Comparison of ENCODE assay signal across 8 cellular contexts in genomic region chrX:50081282-50081955, GRCh38.
A peak's percentile ranks its signal among the peaks of the same experiment; 100 is the strongest.
DNase-seq lines count a peak whose midpoint lies in the region; ATAC-seq, FAIRE-seq and TF ChIP-seq lines count a peak whose summit lies in the region.

No MANE protein-coding gene starts in this region.

- no peak overlapping the region for H3K27ac ChIP-seq in cardiac muscle cell
- no peak overlapping the region for H3K27ac ChIP-seq in right atrium auricular region
- H3K27ac ChIP-seq in endothelial cell of umbilical vein (ENCODE audit: insufficient read depth, low read depth, low read length), result no peak overlapping the region
- no peak overlapping the region for H3K27ac ChIP-seq in pancreas

- H3K4me2 ChIP-seq in endothelial cell of umbilical vein (ENCODE audit: insufficient read depth, low read length), result no peak overlapping the region

- TF ChIP-seq POLR2A in endothelial cell of umbilical vein (IDR thresholded peaks at IDR 0.05; ENCODE audit: low read depth, low read length), result no peak

- no peak overlapping the region for H3K27ac Mint-ChIP-seq in natural killer cell

- H3K9me3 Mint-ChIP-seq in natural killer cell, result no peaks in the 10 kb centered on the region

- H3K27me3 Mint-ChIP-seq in natural killer cell (ENCODE audit: low read depth in 2 of 2), result no peaks in the 10 kb centered on the region

- no peaks in the 10 kb centered on the region for H3K4me1 Mint-ChIP-seq in natural killer cell

- no peaks in the 10 kb centered on the region for H4K20me1 ChIP-seq in endothelial cell of umbilical vein (replicated peaks; ENCODE audit: control insufficient read depth, extremely low read depth, insufficient read depth, low read length)

- H3K4me1 ChIP-seq in cardiac muscle cell (ENCODE audit: low read depth) (no peaks in the 10 kb centered on the region), right atrium auricular region (no peaks in the 10 kb centered on the region), endothelial cell of umbilical vein (ENCODE audit: control insufficient read depth, extremely low read depth, insufficient read depth, low read length) (no peaks in the 10 kb centered on the region), pancreas (no peaks in the 10 kb centered on the region)

- no TSS peak for BruUV-seq in endothelial cell of umbilical vein (replicated peaks; lab: Mats Ljungman, UMichigan)

- intact Hi-C loops in endothelial cell of umbilical vein (cut with micrococcal nuclease) (loop anchor here (1.0 to 2.0 kb wide), 4 partner anchors 123 to 197 kb away; partner anchors contain the start of genes CCNB3 and CLCN5), pancreas (cut with DNase I) (no loop called here), natural killer cell (cut with micrococcal nuclease) (no loop called here)

- peak; percentile 80 for FAIRE-seq in endothelial cell of umbilical vein (lab: Jason Lieb, UNC)
- peak; percentile 68 for FAIRE-seq in pancreas (lab: Jason Lieb, UNC)

- H3K9me1 ChIP-seq in endothelial cell of umbilical vein (replicated peaks; ENCODE audit: control insufficient read depth, extremely low read depth, insufficient read depth, low read length), result no peaks in the 10 kb centered on the region

- dilution Hi-C loops in endothelial cell of umbilical vein (cut with MboI; ENCODE audit: extremely low pct_ligation_motif_present, low sequenced_read_pairs), result no loop called here

- no peaks in the 10 kb centered on the region for H3K79me2 ChIP-seq in endothelial cell of umbilical vein (ENCODE audit: control insufficient read depth, insufficient read depth, low read length)

- peak; percentile 47 to 49 for DNase-seq in cardiac muscle cell (ENCODE audit: low read depth in 1 of 2, low spot score in 1 of 2)
- DNase-seq in right atrium auricular region (ENCODE audit: low spot score), result no peak
- peak; percentile 29 for DNase-seq in NCI-H2227 (lab: John Stamatoyannopoulos, UW; ENCODE audit: unreplicated experiment)
- peak; percentile 34 for DNase-seq in endothelial cell of umbilical vein (ENCODE audit: low read depth, low spot score)
- DNase-seq in pancreas, result peak in 1 of 6 donors; percentile 20
- no peak for DNase-seq in activated T-cell treated with anti-CD3 and anti-CD28 coated beads for 4 hours
- DNase-seq in natural killer cell, result no peak

- no peaks in the 10 kb centered on the region for H3K36me3 ChIP-seq in cardiac muscle cell
- no peaks in the 10 kb centered on the region for H3K36me3 ChIP-seq in right atrium auricular region
- no peaks in the 10 kb centered on the region for H3K36me3 ChIP-seq in endothelial cell of umbilical vein (ENCODE audit: control insufficient read depth in 2 of 2, extremely low read depth in 1 of 2, insufficient read depth in 2 of 2, low read length in 2 of 2)
- no peaks in the 10 kb centered on the region for H3K36me3 ChIP-seq in pancreas

- no peak overlapping the region for H3K9ac ChIP-seq in endothelial cell of umbilical vein (replicated peaks; ENCODE audit: extremely low read depth, insufficient read depth, low read length)

- 27 to 30% methylated on average over 3 of the region's 3 CpGs for WGBS in pancreas, 2 donors

- H3K36me3 Mint-ChIP-seq in natural killer cell, result no peaks in the 10 kb centered on the region

- H3K4me3 ChIP-seq in cardiac muscle cell, result no peak overlapping the region
- H3K4me3 ChIP-seq in right atrium auricular region, result no peak overlapping the region
- no peak overlapping the region for H3K4me3 ChIP-seq in endothelial cell of umbilical vein (replicated peaks in 1 of 3; ENCODE audit: insufficient read depth in 1 of 3, low read depth in 1 of 3, low read length in 3 of 3)
- H3K4me3 ChIP-seq in pancreas, result no peak overlapping the region

- no peaks in the 10 kb centered on the region for H3K9me3 ChIP-seq in cardiac muscle cell (ENCODE audit: low read depth)
- no peaks in the 10 kb centered on the region for H3K9me3 ChIP-seq in right atrium auricular region
- no peaks in the 10 kb centered on the region for H3K9me3 ChIP-seq in endothelial cell of umbilical vein (replicated peaks; ENCODE audit: control insufficient read depth, insufficient read depth, low read length)
- no peaks in the 10 kb centered on the region for H3K9me3 ChIP-seq in pancreas

- ATAC-seq in pancreas (peak in 3 of 4 donors; percentile 77 to 85 (median 83)), HG02970 (IDR thresholded peaks at IDR 0.05; ENCODE audit: low FRiP score, unreplicated experiment) (no peak), natural killer cell (no peak)

- POLR2A ChIA-PET in endothelial cell of umbilical vein (lab: Charles Lee), result no interaction called here

- H3K27me3 ChIP-seq in cardiac muscle cell (no peaks in the 10 kb centered on the region), right atrium auricular region (peaks cover 0 to 3% of the 10 kb centered on the region in 2 donors), endothelial cell of umbilical vein (ENCODE audit: control insufficient read depth in 2 of 2, insufficient read depth in 2 of 2, low read length in 2 of 2) (no peaks in the 10 kb centered on the region), pancreas (no peaks in the 10 kb centered on the region)

- CTCF ChIA-PET in endothelial cell of umbilical vein (lab: Charles Lee), result interaction anchor here (1.0 to 2.3 kb wide), 3 partner anchors 162 to 197 kb away, joined by 7 to 12 read pairs (median 12); no protein-coding TSS in a partner anchor

- no peak overlapping the region for H3K4me3 Mint-ChIP-seq in natural killer cell

- H2AFZ ChIP-seq in endothelial cell of umbilical vein (ENCODE audit: low read depth, low read length), result no peak overlapping the region

- TF ChIP-seq CTCF in cardiac muscle cell (IDR thresholded peaks at IDR 0.05; ENCODE audit: low read depth, low read length), result peak; percentile 43
- peak in 1 of 2 donors; percentile 56 for TF ChIP-seq CTCF in right atrium auricular region (IDR thresholded peaks at IDR 0.05)
- peak; percentile 15 to 53 for TF ChIP-seq CTCF in endothelial cell of umbilical vein (IDR thresholded peaks at IDR 0.05; ENCODE audit: extremely low read depth in 1 of 2, insufficient read depth in 1 of 2, low read depth in 1 of 2, low read length in 2 of 2)
- TF ChIP-seq CTCF in pancreas (IDR thresholded peaks at IDR 0.05), result no peak
- TF ChIP-seq CTCF in natural killer cell (IDR thresholded peaks at IDR 0.05), result no peak

TF ChIP-seq in endothelial cell of umbilical vein, 7 proteins besides CTCF, POLR2A, EP300 and RAD21:
- TF ChIP-seq GATA2 (IDR thresholded peaks at IDR 0.05; ENCODE audit: insufficient read depth, insufficient read length, low read depth, low read length) (no peak), FOS (IDR thresholded peaks at IDR 0.05; ENCODE audit: borderline replicate concordance, insufficient read depth, low read length) (no peak), MAX (IDR thresholded peaks at IDR 0.05; ENCODE audit: insufficient read depth, insufficient read length) (no peak), JUN (IDR thresholded peaks at IDR 0.05; ENCODE audit: borderline replicate concordance, insufficient read depth, insufficient read length, low read depth) (no peak), MYC (IDR thresholded peaks at IDR 0.05; ENCODE audit: low read depth, low read length) (no peak), EZH2 (IDR thresholded peaks at IDR 0.05; ENCODE audit: borderline replicate concordance, low read depth, low read length, severe bottlenecking) (no peak), POLR2AphosphoS5 (IDR thresholded peaks at IDR 0.05; ENCODE audit: insufficient read depth, low read depth, low read length) (no peak)

Comparison
In these comparisons a context has a peak if more than half of its experiments do, and no peak if none do; other contexts are left out.
1. DNase-seq: peak in cardiac muscle cell (2 of 2), NCI-H2227 (single experiment) and endothelial cell of umbilical vein (single experiment); none in right atrium auricular region (single experiment), activated T-cell treated with anti-CD3 and anti-CD28 coated beads for 4 hours (single experiment) and natural killer cell (single experiment).
2. CTCF ChIP-seq: peak in cardiac muscle cell (single experiment) and endothelial cell of umbilical vein (2 of 2); none in pancreas (0 of 4) and natural killer cell (single experiment).
3. ATAC-seq: peak in pancreas (3 of 4); none in HG02970 (single experiment) and natural killer cell (0 of 3).